ENCODE assay signal across 1 cellular context in genomic region chr18:80011496-80012137, GRCh38. TPM values are rescaled to one million over a fixed set of nuclear protein-coding genes. Genes with fewer than 3 reads are reported as not detected.
"Had no signal": no experiment of that assay in that cellular context is flagged by ENCODE, and none has a peak within 500 bp of the region (broad histone marks: within the 10 kb centered on the region; RNA-seq: fewer than 3 reads in every experiment).

No MANE protein-coding gene starts in this region.

RNA-seq across cellular contexts. Expression of gene HSBP1L1, which starts 47.2 kb away (rescaled TPM):
- total RNA-seq: HT1080 had no signal
